1 cellular context compared by ENCODE assay signal in the genomic region with DNA sequence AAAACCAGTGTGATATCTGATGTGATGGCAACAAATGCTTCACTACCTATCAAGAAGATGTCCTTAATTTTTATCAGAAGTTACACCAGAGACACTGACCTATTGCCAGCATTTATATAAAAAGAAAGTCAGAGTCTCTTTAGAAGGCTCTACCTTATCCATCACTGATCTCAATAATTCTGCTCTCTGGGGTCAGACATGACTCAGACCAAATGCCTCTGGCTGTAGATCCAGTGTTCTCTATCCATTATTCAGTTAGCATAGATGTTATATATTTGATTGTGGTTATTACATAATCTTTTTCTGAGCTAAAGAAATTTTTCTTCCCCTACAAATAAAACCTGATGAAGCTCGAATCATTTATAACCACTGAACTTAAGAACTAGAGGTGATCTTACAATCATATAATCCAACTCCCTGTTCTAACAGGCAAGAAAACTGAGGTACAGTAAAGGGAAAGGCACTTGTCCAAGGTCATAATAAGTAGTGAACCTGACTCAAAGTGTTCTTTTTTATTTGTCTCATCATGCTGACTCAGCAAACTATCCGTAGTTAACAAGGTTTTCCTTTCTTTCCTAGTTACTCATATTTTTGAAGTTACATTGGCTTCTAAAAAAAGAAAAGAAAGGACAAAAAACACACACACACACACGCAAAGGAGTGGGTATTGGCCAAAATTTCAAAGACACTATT.
TF ChIP-seq lines count a peak whose summit lies in the region.

No MANE protein-coding gene starts in this region.

TF ChIP-seq in SK-N-SH, 30 proteins besides CTCF, POLR2A, EP300 and RAD21 (continued from another document):
- TF ChIP-seq, protein P1, sequence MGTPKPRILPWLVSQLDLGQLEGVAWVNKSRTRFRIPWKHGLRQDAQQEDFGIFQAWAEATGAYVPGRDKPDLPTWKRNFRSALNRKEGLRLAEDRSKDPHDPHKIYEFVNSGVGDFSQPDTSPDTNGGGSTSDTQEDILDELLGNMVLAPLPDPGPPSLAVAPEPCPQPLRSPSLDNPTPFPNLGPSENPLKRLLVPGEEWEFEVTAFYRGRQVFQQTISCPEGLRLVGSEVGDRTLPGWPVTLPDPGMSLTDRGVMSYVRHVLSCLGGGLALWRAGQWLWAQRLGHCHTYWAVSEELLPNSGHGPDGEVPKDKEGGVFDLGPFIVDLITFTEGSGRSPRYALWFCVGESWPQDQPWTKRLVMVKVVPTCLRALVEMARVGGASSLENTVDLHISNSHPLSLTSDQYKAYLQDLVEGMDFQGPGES (IDR thresholded peaks at IDR 0.05; ENCODE audit: low read depth, low read length): no peak
- TF ChIP-seq, protein P2, sequence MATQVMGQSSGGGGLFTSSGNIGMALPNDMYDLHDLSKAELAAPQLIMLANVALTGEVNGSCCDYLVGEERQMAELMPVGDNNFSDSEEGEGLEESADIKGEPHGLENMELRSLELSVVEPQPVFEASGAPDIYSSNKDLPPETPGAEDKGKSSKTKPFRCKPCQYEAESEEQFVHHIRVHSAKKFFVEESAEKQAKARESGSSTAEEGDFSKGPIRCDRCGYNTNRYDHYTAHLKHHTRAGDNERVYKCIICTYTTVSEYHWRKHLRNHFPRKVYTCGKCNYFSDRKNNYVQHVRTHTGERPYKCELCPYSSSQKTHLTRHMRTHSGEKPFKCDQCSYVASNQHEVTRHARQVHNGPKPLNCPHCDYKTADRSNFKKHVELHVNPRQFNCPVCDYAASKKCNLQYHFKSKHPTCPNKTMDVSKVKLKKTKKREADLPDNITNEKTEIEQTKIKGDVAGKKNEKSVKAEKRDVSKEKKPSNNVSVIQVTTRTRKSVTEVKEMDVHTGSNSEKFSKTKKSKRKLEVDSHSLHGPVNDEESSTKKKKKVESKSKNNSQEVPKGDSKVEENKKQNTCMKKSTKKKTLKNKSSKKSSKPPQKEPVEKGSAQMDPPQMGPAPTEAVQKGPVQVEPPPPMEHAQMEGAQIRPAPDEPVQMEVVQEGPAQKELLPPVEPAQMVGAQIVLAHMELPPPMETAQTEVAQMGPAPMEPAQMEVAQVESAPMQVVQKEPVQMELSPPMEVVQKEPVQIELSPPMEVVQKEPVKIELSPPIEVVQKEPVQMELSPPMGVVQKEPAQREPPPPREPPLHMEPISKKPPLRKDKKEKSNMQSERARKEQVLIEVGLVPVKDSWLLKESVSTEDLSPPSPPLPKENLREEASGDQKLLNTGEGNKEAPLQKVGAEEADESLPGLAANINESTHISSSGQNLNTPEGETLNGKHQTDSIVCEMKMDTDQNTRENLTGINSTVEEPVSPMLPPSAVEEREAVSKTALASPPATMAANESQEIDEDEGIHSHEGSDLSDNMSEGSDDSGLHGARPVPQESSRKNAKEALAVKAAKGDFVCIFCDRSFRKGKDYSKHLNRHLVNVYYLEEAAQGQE (IDR thresholded peaks at IDR 0.05; ENCODE audit: low read depth, low read length): no peak
- TF ChIP-seq, protein P3, sequence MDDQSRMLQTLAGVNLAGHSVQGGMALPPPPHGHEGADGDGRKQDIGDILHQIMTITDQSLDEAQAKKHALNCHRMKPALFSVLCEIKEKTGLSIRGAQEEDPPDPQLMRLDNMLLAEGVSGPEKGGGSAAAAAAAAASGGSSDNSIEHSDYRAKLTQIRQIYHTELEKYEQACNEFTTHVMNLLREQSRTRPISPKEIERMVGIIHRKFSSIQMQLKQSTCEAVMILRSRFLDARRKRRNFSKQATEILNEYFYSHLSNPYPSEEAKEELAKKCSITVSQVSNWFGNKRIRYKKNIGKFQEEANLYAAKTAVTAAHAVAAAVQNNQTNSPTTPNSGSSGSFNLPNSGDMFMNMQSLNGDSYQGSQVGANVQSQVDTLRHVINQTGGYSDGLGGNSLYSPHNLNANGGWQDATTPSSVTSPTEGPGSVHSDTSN (IDR thresholded peaks at IDR 0.05): no peak
- TF ChIP-seq, protein P4, sequence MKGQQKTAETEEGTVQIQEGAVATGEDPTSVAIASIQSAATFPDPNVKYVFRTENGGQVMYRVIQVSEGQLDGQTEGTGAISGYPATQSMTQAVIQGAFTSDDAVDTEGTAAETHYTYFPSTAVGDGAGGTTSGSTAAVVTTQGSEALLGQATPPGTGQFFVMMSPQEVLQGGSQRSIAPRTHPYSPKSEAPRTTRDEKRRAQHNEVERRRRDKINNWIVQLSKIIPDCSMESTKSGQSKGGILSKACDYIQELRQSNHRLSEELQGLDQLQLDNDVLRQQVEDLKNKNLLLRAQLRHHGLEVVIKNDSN (IDR thresholded peaks at IDR 0.05; ENCODE audit: borderline replicate concordance, low read depth): no peak
